In genomic region chr14:103574104-103574503, GRCh38 we compare ENCODE assay signal across 26 cellular contexts.
"Had no signal": no experiment of that assay in that cellular context is flagged by ENCODE, and none has a peak within 500 bp of the region (broad histone marks: within the 10 kb centered on the region; RNA-seq: fewer than 3 reads in every experiment).

No MANE protein-coding gene starts in this region.

- H3K27ac ChIP-seq: hepatocyte, neutrophil, parathyroid adenoma had no signal

- H3K9me3 ChIP-seq: adrenal gland, breast epithelium, mucosa of descending colon, neutrophil had no signal

- H2AFZ ChIP-seq: hepatocyte, parathyroid adenoma had no signal

- H3K27ac Mint-ChIP-seq: activated B cell treated with CpG ODN at 0.5 μM for 24 hours; activated CD4-positive, alpha-beta memory T cell treated with anti-CD3 and anti-CD28 coated beads for 36 hours; activated T-helper 1 cell treated with anti-CD3 and anti-CD28 coated beads, Interleukin-12 subunit alpha, Interleukin-12 subunit beta, Interleukin-2, Interleukin-4 antibody, amounts not matched to agents 30 ng/mL and 10 ng/mL and 1 ng/mL, durations not matched to agents 14 hours and 24 hours and 36 hours; memory B cell; T-helper 2 cell treated with Interferon-gamma antibody and Interleukin-4, amounts not matched to agents 5 μg/mL and 100 μg/mL, for 36 hours; type B pancreatic cell had no signal

- H3K27me3 ChIP-seq: adrenal gland, breast epithelium, hepatocyte, neutrophil had no signal

- H3K4me3 ChIP-seq: adrenal gland, breast epithelium, hepatocyte, mucosa of descending colon had no signal

- H3K27me3 Mint-ChIP-seq: activated B cell treated with CpG ODN at 0.5 μM for 24 hours; activated CD4-positive, alpha-beta memory T cell treated with anti-CD3 and anti-CD28 coated beads for 36 hours; memory B cell; naive thymus-derived CD4-positive, alpha-beta T cell; type B pancreatic cell had no signal

- H3K4me2 ChIP-seq: hepatocyte had no signal

- DNase-seq: activated B cell treated with CpG ODN at 0.5 μM for 24 hours; activated CD4-positive, alpha-beta memory T cell treated with anti-CD3 and anti-CD28 coated beads for 36 hours; activated CD4-positive, alpha-beta T cell treated with anti-CD3 and anti-CD28 coated beads for 4 hours; activated gamma-delta T cell treated with Interleukin-2 at 50 U/mL for 16 hours; activated T-cell treated with anti-CD3 and anti-CD28 coated beads for 4 hours; adrenal gland; dermis blood vessel endothelial cell; effector memory CD4-positive, alpha-beta T cell; naive thymus-derived CD4-positive, alpha-beta T cell; stimulated activated CD4-positive, alpha-beta T cell treated with anti-CD3 and anti-CD28 coated beads, Interleukin-12 subunit alpha, Interleukin-12 subunit beta, amount 100 ng/mL, for 4 hours; stimulated activated CD4-positive, alpha-beta T cell treated with anti-CD3 and anti-CD28 coated beads, Interleukin-1b, Interleukin-23, amount 100 ng/mL, for 48 hours; stimulated activated CD8-positive, alpha-beta memory T cell treated with anti-CD3 and anti-CD28 coated beads, Interleukin-4, amount 100 ng/mL, for 48 hours; stimulated activated naive CD8-positive, alpha-beta T cell treated with anti-CD3 and anti-CD28 coated beads, Interleukin-15, Interleukin-2, amounts not matched to agents 100 U/mL and 50 U/mL, for 24 hours had no signal

- H3K9ac ChIP-seq: parathyroid adenoma had no signal

- ATAC-seq: activated naive CD4-positive, alpha-beta T cell treated with anti-CD3 and anti-CD28 coated beads, Interleukin-2, amount 50 U/mL, for 72 hours; mucosa of descending colon; naive thymus-derived CD4-positive, alpha-beta T cell; stimulated activated naive CD8-positive, alpha-beta T cell treated with anti-CD3 and anti-CD28 coated beads, Interleukin-15, Interleukin-2, amounts not matched to agents 100 U/mL and 50 U/mL, for 24 hours had no signal

- H3K36me3 ChIP-seq: breast epithelium had no signal

- H3K4me3 Mint-ChIP-seq: activated B cell treated with CpG ODN at 0.5 μM for 24 hours; activated CD4-positive, alpha-beta memory T cell treated with anti-CD3 and anti-CD28 coated beads for 36 hours; activated T-helper 1 cell treated with anti-CD3 and anti-CD28 coated beads, Interleukin-12 subunit alpha, Interleukin-12 subunit beta, Interleukin-2, Interleukin-4 antibody, amounts not matched to agents 30 ng/mL and 10 ng/mL and 1 ng/mL, durations not matched to agents 14 hours and 24 hours and 36 hours; memory B cell; naive thymus-derived CD4-positive, alpha-beta T cell; T-helper 2 cell treated with Interferon-gamma antibody and Interleukin-4, amounts not matched to agents 5 μg/mL and 100 μg/mL, for 36 hours; type B pancreatic cell had no signal

- H3K9me3 Mint-ChIP-seq: activated B cell treated with CpG ODN at 0.5 μM for 24 hours; activated CD4-positive, alpha-beta memory T cell treated with anti-CD3 and anti-CD28 coated beads for 36 hours; activated naive CD4-positive, alpha-beta T cell treated with anti-CD3 and anti-CD28 coated beads, Interleukin-2, amount 50 U/mL, for 72 hours; activated T-helper 1 cell treated with anti-CD3 and anti-CD28 coated beads, Interleukin-12 subunit alpha, Interleukin-12 subunit beta, Interleukin-2, Interleukin-4 antibody, amounts not matched to agents 30 ng/mL and 10 ng/mL and 1 ng/mL, durations not matched to agents 14 hours and 24 hours and 36 hours; memory B cell; naive thymus-derived CD4-positive, alpha-beta T cell; T-helper 2 cell treated with Interferon-gamma antibody and Interleukin-4, amounts not matched to agents 5 μg/mL and 100 μg/mL, for 36 hours; type B pancreatic cell had no signal

- FAIRE-seq: astrocyte, endothelial cell of umbilical vein, TTC549 had no signal
